In the genomic region with DNA sequence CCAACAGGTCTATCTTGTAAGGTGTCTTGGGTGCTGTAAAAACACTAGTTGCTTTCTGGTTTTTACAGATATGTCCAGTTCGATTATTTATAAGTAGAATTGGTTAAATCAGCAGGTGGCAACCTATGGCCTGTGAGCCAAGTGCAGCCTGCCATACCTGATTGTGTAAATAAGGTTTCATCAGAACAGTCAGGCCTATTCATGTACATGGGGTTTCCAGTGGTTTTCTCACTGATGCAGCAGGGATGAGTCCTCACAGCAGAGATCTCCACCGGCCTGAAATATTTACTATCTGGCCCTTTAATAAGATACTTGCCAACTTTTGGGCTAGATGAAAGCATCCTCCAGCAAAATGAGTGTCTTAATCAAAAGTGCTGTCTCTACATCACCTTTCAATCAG, we compare ENCODE assay signal across 23 cellular contexts.
"Had no signal": no experiment of that assay in that cellular context is flagged by ENCODE, and none has a peak within 500 bp of the region (broad histone marks: within the 10 kb centered on the region; RNA-seq: fewer than 3 reads in every experiment).

No MANE protein-coding gene starts in this region.

- H3K4me3 Mint-ChIP-seq: effector memory CD8-positive, alpha-beta T cell; naive thymus-derived CD4-positive, alpha-beta T cell; nephron progenitor cell; stimulated activated naive B cell treated with anti-CD40 and anti-IgM and Interleukin-4, amounts not matched to agents 10 μg/mL and 1 μg/mL and 100 μg/mL, for 72 hours; stimulated activated naive CD8-positive, alpha-beta T cell treated with anti-CD3 and anti-CD28 coated beads, Interleukin-15, Interleukin-2, amounts not matched to agents 100 ng/mL and 50 ng/mL, for 24 hours had no signal

- H3K27me3 ChIP-seq: gastrocnemius medialis, right atrium auricular region, sigmoid colon, tibial nerve, upper lobe of left lung had no signal

- FAIRE-seq: endometrium, kidney had no signal

- H3K27ac Mint-ChIP-seq: effector memory CD8-positive, alpha-beta T cell; naive thymus-derived CD4-positive, alpha-beta T cell; nephron progenitor cell; stimulated activated naive B cell treated with anti-CD40 and anti-IgM and Interleukin-4, amounts not matched to agents 10 μg/mL and 1 μg/mL and 100 μg/mL, for 72 hours; stimulated activated naive CD8-positive, alpha-beta T cell treated with anti-CD3 and anti-CD28 coated beads, Interleukin-15, Interleukin-2, amounts not matched to agents 100 ng/mL and 50 ng/mL, for 24 hours had no signal

- H3K4me1 ChIP-seq: gastrocnemius medialis, prostate gland, right atrium auricular region, sigmoid colon had no signal

- H3K36me3 ChIP-seq: gastrocnemius medialis, prostate gland, right atrium auricular region, sigmoid colon, thoracic aorta, tibial nerve, upper lobe of left lung had no signal

- H3K9me3 ChIP-seq: gastrocnemius medialis, prostate gland, right atrium auricular region, sigmoid colon, thoracic aorta, tibial nerve, upper lobe of left lung had no signal

- H3K4me3 ChIP-seq: coronary artery, gastrocnemius medialis, lung, prostate gland, right atrium auricular region, sigmoid colon, thoracic aorta, tibial nerve, upper lobe of left lung had no signal

- ATAC-seq: effector memory CD8-positive, alpha-beta T cell; gastrocnemius medialis; left lobe of liver; naive thymus-derived CD4-positive, alpha-beta T cell; stimulated activated naive B cell treated with anti-CD40 and anti-IgM and Interleukin-4, amounts not matched to agents 10 μg/mL and 1 μg/mL and 100 μg/mL, for 72 hours had no signal

- H3K4me1 Mint-ChIP-seq: naive thymus-derived CD4-positive, alpha-beta T cell; stimulated activated naive B cell treated with anti-CD40 and anti-IgM and Interleukin-4, amounts not matched to agents 10 μg/mL and 1 μg/mL and 100 μg/mL, for 72 hours had no signal

- DNase-seq: dermis blood vessel endothelial cell; effector memory CD8-positive, alpha-beta T cell; gastrocnemius medialis; kidney; mesenchymal stem cell; midbrain; naive thymus-derived CD4-positive, alpha-beta T cell; nephron progenitor cell; nucleus accumbens; sigmoid colon; stimulated activated CD4-positive, alpha-beta T cell treated with anti-CD3 and anti-CD28 coated beads, Interleukin-15, amount 100 ng/mL, for 24 hours; stimulated activated CD4-positive, alpha-beta T cell treated with anti-CD3 and anti-CD28 coated beads, Interleukin-2, amount 100 ng/mL, for 48 hours; stimulated activated naive B cell treated with anti-CD40 and anti-IgM and Interleukin-4, amounts not matched to agents 10 μg/mL and 1 μg/mL and 100 μg/mL, for 72 hours; upper lobe of left lung had no signal

- H3K27me3 Mint-ChIP-seq: stimulated activated naive B cell treated with anti-CD40 and anti-IgM and Interleukin-4, amounts not matched to agents 10 μg/mL and 1 μg/mL and 100 μg/mL, for 72 hours; stimulated activated naive CD8-positive, alpha-beta T cell treated with anti-CD3 and anti-CD28 coated beads, Interleukin-15, Interleukin-2, amounts not matched to agents 100 ng/mL and 50 ng/mL, for 24 hours had no signal

- H3K36me3 Mint-ChIP-seq: stimulated activated naive B cell treated with anti-CD40 and anti-IgM and Interleukin-4, amounts not matched to agents 10 μg/mL and 1 μg/mL and 100 μg/mL, for 72 hours had no signal

- H3K27ac ChIP-seq: coronary artery, gastrocnemius medialis, prostate gland, right atrium auricular region, sigmoid colon, thoracic aorta, tibial nerve, upper lobe of left lung had no signal
